Comparison of ENCODE assay signal across 8 cellular contexts in genomic region chr17:79991924-79992656, GRCh38. TPM values are rescaled to one million over a fixed set of nuclear protein-coding genes. Genes with fewer than 3 reads are reported as not detected.
DNase-seq lines count a peak whose midpoint lies in the region; ATAC-seq, FAIRE-seq and TF ChIP-seq lines count a peak whose summit lies in the region.

No MANE protein-coding gene starts in this region.

- TF ChIP-seq CTCF in WTC11 (IDR thresholded peaks at IDR 0.05), result no peak
- TF ChIP-seq CTCF in heart left ventricle (IDR thresholded peaks at IDR 0.05), result peak in 7 of 12 donors; percentile 7 to 41 (median 23)
- TF ChIP-seq CTCF in smooth muscle cell (IDR thresholded peaks at IDR 0.05; ENCODE audit: borderline replicate concordance, insufficient read depth, poor library complexity, severe bottlenecking), result no peak

- H2AFZ ChIP-seq in smooth muscle cell (ENCODE audit: low read depth), result no peak overlapping the region

- H3K4me1 Mint-ChIP-seq in activated naive CD4-positive, alpha-beta T cell treated with anti-CD3 and anti-CD28 coated beads, Interleukin-2, amount 50 U/mL, for 24 hours, result peaks cover 61% of the 10 kb centered on the region
- peaks cover 63% of the 10 kb centered on the region for H3K4me1 Mint-ChIP-seq in WTC11

- ATAC-seq in WTC11 (peak; percentile 27), heart left ventricle (peak; percentile 31 to 54 (median 36)), GM21528 (IDR thresholded peaks at IDR 0.05; ENCODE audit: low FRiP score, unreplicated experiment) (no peak)

- CTCF ChIA-PET in WTC11 (lab: Charles Lee), result interaction anchor here (0.6 to 5.3 kb wide), 12 partner anchors 16 to 263 kb away, joined by 3 to 42 read pairs (median 4); no protein-coding TSS in a partner anchor

- DNase-seq in activated naive CD4-positive, alpha-beta T cell (lab: John Stamatoyannopoulos, UW), result no peak
- DNase-seq in WTC11 (ENCODE audit: low spot score) (no peak), heart left ventricle (peak; percentile 49 to 72 (median 64)), smooth muscle cell (lab: John Stamatoyannopoulos, UW; ENCODE audit: unreplicated experiment) (peak; percentile 41), NCI-H1694 (lab: John Stamatoyannopoulos, UW) (no peak), HTR-8/SVneo (ENCODE audit: insufficient read length, low spot score) (no peak)

- no peaks in the 10 kb centered on the region for H3K27me3 Mint-ChIP-seq in activated naive CD4-positive, alpha-beta T cell treated with anti-CD3 and anti-CD28 coated beads, Interleukin-2, amount 50 U/mL, for 24 hours
- no peaks in the 10 kb centered on the region for H3K27me3 Mint-ChIP-seq in WTC11 (ENCODE audit: low read depth)

- FAIRE-seq in HTR-8/SVneo (lab: Jason Lieb, UNC), result no peak

- H3K36me3 Mint-ChIP-seq in activated naive CD4-positive, alpha-beta T cell treated with anti-CD3 and anti-CD28 coated beads, Interleukin-2, amount 50 U/mL, for 24 hours, result no peaks in the 10 kb centered on the region
- H3K36me3 Mint-ChIP-seq in WTC11, result no peaks in the 10 kb centered on the region

- H3K9ac ChIP-seq in smooth muscle cell (ENCODE audit: low read depth), result peak overlapping the region; percentile 58

- H3K4me3 Mint-ChIP-seq in activated naive CD4-positive, alpha-beta T cell treated with anti-CD3 and anti-CD28 coated beads, Interleukin-2, amount 50 U/mL, for 24 hours, result peak overlapping the region; percentile 87
- peak overlapping the region; percentile 62 for H3K4me3 Mint-ChIP-seq in WTC11

- H3F3A ChIP-seq in smooth muscle cell (ENCODE audit: low read depth), result peaks cover 14% of the 10 kb centered on the region

- intact Hi-C loops in heart left ventricle (cut with DNase I), result loop anchor here in 9 of 10 donors (2.0 to 10.0 kb wide), 15 partner anchors 127 to 250 kb away; partner anchors contain the start of gene CBX8 (in 1 of the 9)

- peaks cover 38% of the 10 kb centered on the region for H4K20me1 ChIP-seq in smooth muscle cell (ENCODE audit: low read depth)

- no peak for TF ChIP-seq POLR2A in heart left ventricle (IDR thresholded peaks at IDR 0.05)

- POLR2A ChIA-PET in WTC11 (lab: Charles Lee), result interaction anchor here (0.7 to 1.0 kb wide), 3 partner anchors 17 to 176 kb away, joined by 3 read pairs; partner anchors contain the start of gene CBX4

- peak overlapping the region in 11 of 12 donors; percentile 14 to 57 (median 47) for H3K4me3 ChIP-seq in heart left ventricle
- H3K4me3 ChIP-seq in smooth muscle cell, result peak overlapping the region; percentile 41

- H3K27me3 ChIP-seq in heart left ventricle (no peaks in the 10 kb centered on the region), smooth muscle cell (ENCODE audit: low read depth) (no peaks in the 10 kb centered on the region)

- H3K79me2 ChIP-seq in smooth muscle cell (ENCODE audit: low read depth), result peaks cover 6% of the 10 kb centered on the region

- H3K27ac Mint-ChIP-seq in activated naive CD4-positive, alpha-beta T cell treated with anti-CD3 and anti-CD28 coated beads, Interleukin-2, amount 50 U/mL, for 24 hours, result peak overlapping the region; percentile 94
- H3K27ac Mint-ChIP-seq in WTC11, result peak overlapping the region; percentile 51; the same call in 1 of the 2 replicates

- WGBS in heart left ventricle, 4 donors, result 15 to 26% (median 25%) methylated on average over 24 to 45 of the region's 45 CpGs
- 26% methylated on average over 30 of the region's 45 CpGs for WGBS in smooth muscle cell (ENCODE audit: low lambda C conversion rate)

- peak overlapping the region; percentile 85 for H3K4me2 ChIP-seq in smooth muscle cell

- no peaks in the 10 kb centered on the region for H3K9me3 Mint-ChIP-seq in activated naive CD4-positive, alpha-beta T cell treated with anti-CD3 and anti-CD28 coated beads, Interleukin-2, amount 50 U/mL, for 24 hours
- no peaks in the 10 kb centered on the region for H3K9me3 Mint-ChIP-seq in WTC11

- H3K36me3 ChIP-seq in heart left ventricle (no peaks in the 10 kb centered on the region), smooth muscle cell (ENCODE audit: low read depth) (no peaks in the 10 kb centered on the region)

- H3K27ac ChIP-seq in heart left ventricle (peak overlapping the region; percentile 3 to 83 (median 72)), smooth muscle cell (ENCODE audit: low read depth) (peak overlapping the region; percentile 87)

- H3K9me3 ChIP-seq in heart left ventricle (no peaks in the 10 kb centered on the region), smooth muscle cell (replicated peaks; ENCODE audit: low read depth) (no peaks in the 10 kb centered on the region)

- H3K4me1 ChIP-seq in heart left ventricle, result peaks cover 0 to 63% (median 35%) of the 10 kb centered on the region in 12 donors
- peaks cover 29% of the 10 kb centered on the region for H3K4me1 ChIP-seq in smooth muscle cell (ENCODE audit: low read depth)

TF ChIP-seq in WTC11, 78 proteins besides CTCF, POLR2A, EP300 and RAD21:
- peak; percentile 69; the same call in 1 of the 2 replicates for TF ChIP-seq ZNF423 (CRISPR knock-in tag; IDR thresholded peaks at IDR 0.05)
- TF ChIP-seq GABPB1 (CRISPR knock-in tag; IDR thresholded peaks at IDR 0.05), result peak; percentile 83
- no peak for TF ChIP-seq GRHL2 (CRISPR knock-in tag; IDR thresholded peaks at IDR 0.05; ENCODE audit: insufficient replicate concordance, severe bottlenecking)
- TF ChIP-seq PRRX2 (CRISPR knock-in tag; IDR thresholded peaks at IDR 0.05), result no peak

RNA-seq across cellular contexts. Expression of gene TBC1D16, which starts 43.6 kb away (rescaled TPM):
- 89.8 to 96.1 TPM (median 90.4 TPM) in 3 replicates for total RNA-seq in WTC11 (2021)
- total RNA-seq in heart left ventricle, result 10 to 100 TPM; 12.3 to 22.1 (median 17.5) TPM
- 10 to 100 TPM in 1 of 2 donors, 1 to 10 TPM in 1; 5.3 to 14.1 TPM for polyA plus RNA-seq in heart left ventricle
- total RNA-seq in smooth muscle cell, result 17.4 and 26.4 TPM in 2 replicates
- polyA plus RNA-seq in smooth muscle cell, result 22.0 and 24.6 TPM in 2 replicates

RNA-seq across cellular contexts. Expression of gene CCDC40, which starts 44.4 kb away (rescaled TPM):
- total RNA-seq in WTC11 (2021), result 15.1 to 16.3 TPM (median 15.2 TPM) in 3 replicates
- total RNA-seq in heart left ventricle, result 1 to 10 TPM; 2.4 to 9.0 (median 5.9) TPM
- 1 to 10 TPM; 2.7 to 6.1 TPM for polyA plus RNA-seq in heart left ventricle
- 4.2 and 5.9 TPM in 2 replicates for total RNA-seq in smooth muscle cell
- polyA plus RNA-seq in smooth muscle cell, result 0.81 and 3.6 TPM in 2 replicates

Comparison
In these comparisons a context has a peak if more than half of its experiments do, and no peak if none do; other contexts are left out.
1. DNase-seq: peak in heart left ventricle (5 of 5) and smooth muscle cell (single experiment); none in activated naive CD4-positive, alpha-beta T cell (0 of 4), WTC11 (single experiment), NCI-H1694 (single experiment) and HTR-8/SVneo (single experiment).
2. CTCF ChIP-seq: peak in heart left ventricle (7 of 12); none in WTC11 (single experiment) and smooth muscle cell (single experiment).